10 cellular contexts compared by ENCODE assay signal in genomic region chr16:70331588-70332358, GRCh38. TPM values are rescaled to one million over a fixed set of nuclear protein-coding genes. Genes with fewer than 3 reads are reported as not detected.
DNase-seq lines count a peak whose midpoint lies in the region; ATAC-seq, FAIRE-seq and TF ChIP-seq lines count a peak whose summit lies in the region.
"Had no signal": no experiment of that assay in that cellular context is flagged by ENCODE, and none has a peak within 500 bp of the region (broad histone marks: within the 10 kb centered on the region; RNA-seq: fewer than 3 reads in every experiment).

No MANE protein-coding gene starts in this region.

- BruUV-seq in HCT116 (replicated peaks; lab: Mats Ljungman, UMichigan) = no TSS peak
- BruUV-seq in K562 (replicated peaks; lab: Mats Ljungman, UMichigan) = no TSS peak

- H3K4me1 ChIP-seq in HCT116 (ENCODE audit: control insufficient read depth in 1 of 2, insufficient read depth in 2 of 2, low read length in 2 of 2) (no peaks in the 10 kb centered on the region), K562 (replicated peaks in 1 of 2; ENCODE audit: control insufficient read depth in 2 of 2, insufficient read depth in 2 of 2, low read length in 2 of 2) (peaks cover 4% of the 10 kb centered on the region in 2 experiments; a peak in 3 of 5 replicates), lower lobe of right lung (no peaks in the 10 kb centered on the region), tibial artery (no peaks in the 10 kb centered on the region)
- H3K4me1 ChIP-seq: HAP-1 had no signal

- H2AFZ ChIP-seq in HCT116 (ENCODE audit: low read depth, low read length, poor library complexity, severe bottlenecking) (no peak overlapping the region), K562 (ENCODE audit: low read depth, low read length) (no peak overlapping the region)

- TF ChIP-seq EP300 in K562 (IDR thresholded peaks at IDR 0.05; ENCODE audit: low read length) = no peak

- H3K9me3 ChIP-seq in HCT116 (ENCODE audit: control insufficient read depth in 1 of 2, insufficient read depth in 1 of 2, low read depth in 1 of 2, low read length in 2 of 2) (no peaks in the 10 kb centered on the region), K562 (replicated peaks; ENCODE audit: control insufficient read depth, insufficient read depth, low read depth, low read length) (no peaks in the 10 kb centered on the region), lower lobe of right lung (no peaks in the 10 kb centered on the region), tibial artery (no peaks in the 10 kb centered on the region)
- H3K9me3 ChIP-seq: HAP-1 had no signal

- no peaks in the 10 kb centered on the region for H3K9me2 ChIP-seq in HCT116 (ENCODE audit: insufficient read depth)

- H3K4me2 ChIP-seq in HCT116 (ENCODE audit: low read length) (no peak overlapping the region), K562 (ENCODE audit: insufficient read depth, low read length) (no peak overlapping the region)

- CTCF ChIA-PET in BJ (lab: Yijun Ruan, JAX) = interaction anchor here (0.7 to 2.6 kb wide), 11 partner anchors 8 to 322 kb away, joined by 3 to 18 read pairs (median 3); partner anchors contain the start of gene DDX19A
- CTCF ChIA-PET in HCT116 (lab: Charles Lee) = interaction anchor here (0.8 to 1.3 kb wide), 5 partner anchors 12 to 322 kb away, joined by 3 to 7 read pairs (median 5); no protein-coding TSS in a partner anchor
- CTCF ChIA-PET in K562 (lab: Yijun Ruan, JAX; ENCODE audit: low intra/inter-chr PET ratio) = no interaction called here

- RAD21 ChIA-PET in HCT116 (lab: Charles Lee; ENCODE audit: low non-redundant PET in 1 of 2, low total read pairs in 2 of 2, uncharacterized antibody in 2 of 2, unreplicated experiment in 2 of 2) = no interaction called here

- TF ChIP-seq POLR2A in HCT116 (IDR thresholded peaks at IDR 0.05; ENCODE audit: borderline replicate concordance, extremely low read depth, insufficient read depth, insufficient read length) (no peak), K562 (conservative IDR thresholded peaks at IDR 0.05) (no peak)

- DNase-seq in BJ (ENCODE audit: low read depth) (no peak), HCT116 (ENCODE audit: low read depth, low spot score) (no peak), K562 (ENCODE audit: extremely low read depth in 1 of 4, low spot score in 3 of 4) (peak in 2 of 4 experiments; percentile 32 to 33), lower lobe of right lung (no peak), mesenteric fat pad (ENCODE audit: low spot score) (no peak), NCI-H2171 (lab: John Stamatoyannopoulos, UW) (no peak), tibial artery (no peak), NCI-H510A treated with DMSO at 0.1 percent for 48 hours (lab: John Stamatoyannopoulos, UW) (no peak)
- DNase-seq: kidney glomerular epithelial cell had no signal

- in situ Hi-C loops in K562 (cut with MboI) = no loop called here

- H3K9ac ChIP-seq in HCT116 (ENCODE audit: low read length) (no peak overlapping the region), K562 (ENCODE audit: insufficient read depth in 1 of 2, low read depth in 2 of 2, low read length in 2 of 2) (no peak overlapping the region)

- intact Hi-C loops in HCT116 (cut with micrococcal nuclease) = no loop called here
- intact Hi-C loops in K562 (cut with micrococcal nuclease) = no loop called here
- intact Hi-C loops in lower lobe of right lung (cut with DNase I) = no loop called here
- intact Hi-C loops in tibial artery (cut with DNase I; ENCODE audit: low total_unique reads) = no loop called here

- TF ChIP-seq CTCF in BJ (IDR thresholded peaks at IDR 0.05; ENCODE audit: insufficient read depth, low read depth, low read length) (peak; percentile 59), HCT116 (IDR thresholded peaks at IDR 0.05 in 2 of 3, conservative IDR thresholded peaks at IDR 0.05 in 1 of 3; ENCODE audit: borderline replicate concordance in 1 of 3, insufficient read depth in 1 of 3, low read depth in 2 of 3, low read length in 2 of 3) (peak; percentile 17 to 61 (median 59); a peak in 5 of 6 replicates), K562 (IDR thresholded peaks at IDR 0.05 in 2 of 3, conservative IDR thresholded peaks at IDR 0.05 in 1 of 3; ENCODE audit: insufficient read depth in 2 of 3, low read depth in 1 of 3, low read length in 3 of 3) (peak; percentile 54 to 60 (median 55)), lower lobe of right lung (IDR thresholded peaks at IDR 0.05) (peak; percentile 34), tibial artery (IDR thresholded peaks at IDR 0.05) (peak in 1 of 2 experiments; percentile 31)

- H3K27me3 ChIP-seq in BJ (ENCODE audit: control insufficient read depth, insufficient read depth, low read length) (no peaks in the 10 kb centered on the region), HCT116 (ENCODE audit: insufficient read depth, low read length) (no peaks in the 10 kb centered on the region), K562 (ENCODE audit: control insufficient read depth in 2 of 2, insufficient read depth in 2 of 2, low read length in 2 of 2) (no peaks in the 10 kb centered on the region), lower lobe of right lung (ENCODE audit: low read depth) (no peaks in the 10 kb centered on the region), tibial artery (no peaks in the 10 kb centered on the region)

- H3K4me3 ChIP-seq in BJ (ENCODE audit: low read depth, low read length) = no peak overlapping the region
- no peak overlapping the region for H3K4me3 ChIP-seq in HCT116 (replicated peaks in 1 of 2; ENCODE audit: low read depth in 1 of 2, low read length in 2 of 2)
- H3K4me3 ChIP-seq in K562 = no peak overlapping the region
- no peak overlapping the region for H3K4me3 ChIP-seq in lower lobe of right lung
- no peak overlapping the region for H3K4me3 ChIP-seq in tibial artery
- H3K4me3 ChIP-seq: HAP-1 had no signal

- peak; percentile 91 for FAIRE-seq in K562 (lab: Jason Lieb, UNC)

- peak; percentile 37; the same call in 1 of the 2 replicates for TF ChIP-seq RAD21 in HCT116 (IDR thresholded peaks at IDR 0.05; ENCODE audit: low read depth)
- peak; percentile 53 to 72 for TF ChIP-seq RAD21 in K562 (CRISPR knock-in tag; conservative IDR thresholded peaks at IDR 0.05 in 1 of 2, IDR thresholded peaks at IDR 0.05 in 1 of 2)

- peak; percentile 86 for ATAC-seq in HCT116
- ATAC-seq in K562 = peak; percentile 88
- peak in 1 of 2 donors; percentile 31 for ATAC-seq in lower lobe of right lung

- H3K27ac ChIP-seq in HCT116 (ENCODE audit: low read depth, low read length) (no peak overlapping the region), K562 (ENCODE audit: extremely low read depth, low read depth, low read length) (no peak overlapping the region), lower lobe of right lung (no peak overlapping the region), tibial artery (no peak overlapping the region)

- POLR2A ChIA-PET in BJ (lab: Charles Lee) (no interaction called here), HCT116 (lab: Charles Lee) (no interaction called here), K562 (lab: Yijun Ruan, JAX) (interaction anchor here (0.6 to 2.1 kb wide), 8 partner anchors 8 to 80 kb away, joined by 3 to 7 read pairs (median 4); partner anchors contain the start of genes AARS1 and EXOSC6)

- H3K79me2 ChIP-seq in HCT116 (ENCODE audit: insufficient read depth, low read length) (no peaks in the 10 kb centered on the region), K562 (ENCODE audit: control insufficient read depth, insufficient read depth, low read length) (no peaks in the 10 kb centered on the region)

- 25% methylated on average over 7 of the region's 9 CpGs for WGBS in K562 (ENCODE audit: insufficient coverage, low coverage, missing lambda C conversion rate)

- H4K20me1 ChIP-seq in HCT116 (ENCODE audit: insufficient read depth) = no peaks in the 10 kb centered on the region
- no peaks in the 10 kb centered on the region for H4K20me1 ChIP-seq in K562 (replicated peaks; ENCODE audit: control insufficient read depth, insufficient read depth, low read length)

- H3K36me3 ChIP-seq in BJ (ENCODE audit: control insufficient read depth, insufficient read depth, low read length) (peaks cover 19% of the 10 kb centered on the region), HCT116 (ENCODE audit: control insufficient read depth in 1 of 2, insufficient read depth in 2 of 2, low read length in 2 of 2) (peaks cover 12 to 23% of the 10 kb centered on the region in 2 experiments), K562 (ENCODE audit: control insufficient read depth, insufficient read depth, low read length) (peaks cover 30% of the 10 kb centered on the region; the same call in 2 of the 3 replicates), lower lobe of right lung (peaks cover 96% of the 10 kb centered on the region), tibial artery (peaks cover 49 to 99% (median 73%) of the 10 kb centered on the region in 3 donors)

- no peaks in the 10 kb centered on the region for H3K9me1 ChIP-seq in K562 (ENCODE audit: control insufficient read depth, insufficient read depth, low read length)

RNA-seq across cellular contexts. Expression of gene DDX19A, which starts 14.9 kb away (rescaled TPM):
- polyA plus RNA-seq in BJ (2011; rRNA removed) (39.5 and 42.9 TPM in 2 replicates), K562 (2011; rRNA removed) (49.3 and 71.7 TPM in 2 replicates), K562 (2014; fragmentation: Illumina TruSeq; extraction: Trizol) (82.2 and 95.9 TPM in 2 replicates), K562 (2014; fragmentation: Nextera tagmentation; extraction: Ambion mirVana) (10 to 100 TPM; 27.3 to 57.9 TPM), K562 (2014; rRNA removed) (66.4 and 74.9 TPM in 2 replicates)
- 28.5 and 45.4 TPM in 2 replicates for polyA minus RNA-seq in BJ (2011; rRNA and poly(A)+ RNA removed)
- total RNA-seq in HCT116 (2021; ENCODE audit: unreplicated experiment) (43.4 TPM), K562 (2014; rRNA removed) (65.6 and 77.8 TPM in 2 replicates), K562 (2014; rRNA removed; fragmentation: Illumina TruSeq; extraction: Trizol) (59.9 and 60.2 TPM in 2 replicates), K562 (2015; rRNA removed; fragmentation: Illumina TruSeq; extraction: Trizol) (65.4 and 68.5 TPM in 2 replicates), K562 (2021) (50.1 and 55.2 TPM in 2 replicates), lower lobe of right lung (24.5 TPM), mesenteric fat pad (37.4 TPM)
- polyA plus RNA-seq in HCT116 (2012) = 19.5 and 22.5 TPM in 2 replicates
- total RNA-seq in K562 (2011; cell fraction: chromatin; rRNA removed; ENCODE audit: low replicate concordance) = 122 and 174 TPM in 2 replicates
- total RNA-seq in K562 (2011; cell fraction: nucleolus; rRNA removed) = 95.5 and 98.1 TPM in 2 replicates
- total RNA-seq in K562 (2011; cell fraction: nucleoplasm; rRNA removed) = 92.9 and 93.8 TPM in 2 replicates
- 39.4 and 43.8 TPM in 2 replicates for polyA plus RNA-seq in K562 (2011; cell fraction: cytosol; rRNA removed)
- 25.8 and 28.7 TPM in 2 replicates for polyA plus RNA-seq in K562 (2011; cell fraction: nucleus; rRNA removed)
- polyA plus RNA-seq in K562 (2012) = 31.1 and 46.3 TPM in 2 replicates
- polyA minus RNA-seq in K562 (2011; rRNA and poly(A)+ RNA removed) = 57.5 and 74.1 TPM in 2 replicates
- polyA minus RNA-seq in K562 (2011; cell fraction: cytosol; rRNA and poly(A)+ RNA removed) = 45.6 and 49.6 TPM in 2 replicates
- polyA minus RNA-seq in K562 (2011; cell fraction: nucleus; rRNA and poly(A)+ RNA removed) = 29.6 and 42.8 TPM in 2 replicates

RNA-seq across cellular contexts. Expression of gene DDX19B, which starts 32.8 kb away (rescaled TPM):
- 33.6 and 55.9 TPM in 2 replicates for polyA plus RNA-seq in BJ (2011; rRNA removed)
- polyA minus RNA-seq in BJ (2011; rRNA and poly(A)+ RNA removed) = 10.7 and 14.6 TPM in 2 replicates
- total RNA-seq in HCT116 (2021; ENCODE audit: unreplicated experiment) = 36.6 TPM
- polyA plus RNA-seq in HCT116 (2012) = 45.1 and 51.8 TPM in 2 replicates
- total RNA-seq in K562 (2011; cell fraction: chromatin; rRNA removed; ENCODE audit: low replicate concordance) = 18.9 and 27.1 TPM in 2 replicates
- total RNA-seq in K562 (2011; cell fraction: nucleolus; rRNA removed) = 11.4 and 15.5 TPM in 2 replicates
- total RNA-seq in K562 (2011; cell fraction: nucleoplasm; rRNA removed) = 14.7 and 15.8 TPM in 2 replicates
- total RNA-seq in K562 (2014; rRNA removed) = 25.8 and 27.2 TPM in 2 replicates
- total RNA-seq in K562 (2014; rRNA removed; fragmentation: Illumina TruSeq; extraction: Trizol) = 19.3 and 23.3 TPM in 2 replicates
- 18.5 and 19.6 TPM in 2 replicates for total RNA-seq in K562 (2015; rRNA removed; fragmentation: Illumina TruSeq; extraction: Trizol)
- 19.2 and 20.8 TPM in 2 replicates for total RNA-seq in K562 (2021)
- 18.9 and 32.1 TPM in 2 replicates for polyA plus RNA-seq in K562 (2011; rRNA removed)
- 21.5 and 22.1 TPM in 2 replicates for polyA plus RNA-seq in K562 (2011; cell fraction: cytosol; rRNA removed)
- polyA plus RNA-seq in K562 (2011; cell fraction: nucleus; rRNA removed) = 23.9 and 30.1 TPM in 2 replicates
- 18.9 and 26.8 TPM in 2 replicates for polyA plus RNA-seq in K562 (2012)
- polyA plus RNA-seq in K562 (2014; fragmentation: Illumina TruSeq; extraction: Trizol) = 32.9 and 39.9 TPM in 2 replicates
- polyA plus RNA-seq in K562 (2014; fragmentation: Nextera tagmentation; extraction: Ambion mirVana) = 10 to 100 TPM in 1 of 2 experiments, 1 to 10 TPM in 1; 7.0 to 10.6 TPM
- 11.1 and 23.8 TPM in 2 replicates for polyA plus RNA-seq in K562 (2014; rRNA removed)
- 8.4 and 11.6 TPM in 2 replicates for polyA minus RNA-seq in K562 (2011; rRNA and poly(A)+ RNA removed)
- 7.3 and 12.2 TPM in 2 replicates for polyA minus RNA-seq in K562 (2011; cell fraction: cytosol; rRNA and poly(A)+ RNA removed)
- polyA minus RNA-seq in K562 (2011; cell fraction: nucleus; rRNA and poly(A)+ RNA removed) = 3.0 and 6.3 TPM in 2 replicates
- total RNA-seq in lower lobe of right lung = 28.3 TPM
- total RNA-seq in mesenteric fat pad = 26.5 TPM

RNA-seq across cellular contexts. Expression of gene AARS1, which starts 42.5 kb away (rescaled TPM):
- polyA plus RNA-seq in BJ (2011; rRNA removed) (178 and 234 TPM in 2 replicates), K562 (2011; rRNA removed) (235 and 246 TPM in 2 replicates), K562 (2014; fragmentation: Illumina TruSeq; extraction: Trizol) (213 and 235 TPM in 2 replicates), K562 (2014; fragmentation: Nextera tagmentation; extraction: Ambion mirVana) (100 to 1,000 TPM in 1 of 2 experiments, 10 to 100 TPM in 1; 50.1 to 138 TPM), K562 (2014; rRNA removed) (165 and 174 TPM in 2 replicates)
- 186 and 255 TPM in 2 replicates for polyA minus RNA-seq in BJ (2011; rRNA and poly(A)+ RNA removed)
- total RNA-seq in HCT116 (2021; ENCODE audit: unreplicated experiment) (215 TPM), K562 (2014; rRNA removed) (174 and 200 TPM in 2 replicates), K562 (2014; rRNA removed; fragmentation: Illumina TruSeq; extraction: Trizol) (104 and 106 TPM in 2 replicates), K562 (2015; rRNA removed; fragmentation: Illumina TruSeq; extraction: Trizol) (73.1 and 73.7 TPM in 2 replicates), K562 (2021) (190 and 207 TPM in 2 replicates), lower lobe of right lung (101 TPM), mesenteric fat pad (100 TPM)
- 269 and 273 TPM in 2 replicates for polyA plus RNA-seq in HCT116 (2012)
- total RNA-seq in K562 (2011; cell fraction: chromatin; rRNA removed; ENCODE audit: low replicate concordance) = 449 and 606 TPM in 2 replicates
- 336 and 371 TPM in 2 replicates for total RNA-seq in K562 (2011; cell fraction: nucleolus; rRNA removed)
- 264 and 340 TPM in 2 replicates for total RNA-seq in K562 (2011; cell fraction: nucleoplasm; rRNA removed)
- polyA plus RNA-seq in K562 (2011; cell fraction: cytosol; rRNA removed) = 173 and 214 TPM in 2 replicates
- polyA plus RNA-seq in K562 (2011; cell fraction: nucleus; rRNA removed) = 258 and 317 TPM in 2 replicates
- polyA plus RNA-seq in K562 (2012) = 179 and 372 TPM in 2 replicates
- 357 and 399 TPM in 2 replicates for polyA minus RNA-seq in K562 (2011; rRNA and poly(A)+ RNA removed)
- 148 and 160 TPM in 2 replicates for polyA minus RNA-seq in K562 (2011; cell fraction: cytosol; rRNA and poly(A)+ RNA removed)
- 91.4 and 170 TPM in 2 replicates for polyA minus RNA-seq in K562 (2011; cell fraction: nucleus; rRNA and poly(A)+ RNA removed)
